ENCODE assay signal across 24 cellular contexts in genomic region chr7:25512051-25512450, GRCh38.
"Had no signal": no experiment of that assay in that cellular context is flagged by ENCODE, and none has a peak within 500 bp of the region (broad histone marks: within the 10 kb centered on the region; RNA-seq: fewer than 3 reads in every experiment).

No MANE protein-coding gene starts in this region.

- H3K4me1 ChIP-seq: colonic mucosa, esophagus muscularis mucosa, esophagus squamous epithelium, foreskin keratinocyte, gastrocnemius medialis, gastroesophageal sphincter, heart left ventricle, heart right ventricle had no signal

- H3K27me3 Mint-ChIP-seq: dendritic cell treated with granulocyte-macrophage colony-stimulating factor and Interleukin-4, amounts not matched to agents 40 ng/mL and 50 ng/mL, for 4 days had no signal

- H3K4me3 ChIP-seq: colonic mucosa, coronary artery, dorsolateral prefrontal cortex, esophagus muscularis mucosa, esophagus squamous epithelium, gastrocnemius medialis, gastroesophageal sphincter, heart left ventricle, heart right ventricle had no signal

- ATAC-seq: effector memory CD8-positive, alpha-beta T cell; esophagus mucosa; foreskin keratinocyte; gastrocnemius medialis; gastroesophageal sphincter; heart left ventricle; heart right ventricle had no signal

- H3K4me1 Mint-ChIP-seq: endodermal cell had no signal

- DNase-seq: colonic mucosa; cortex of kidney; dermis blood vessel endothelial cell; dorsolateral prefrontal cortex; effector CD4-positive, alpha-beta T cell; effector CD8-positive, alpha-beta T cell; effector memory CD4-positive, alpha-beta T cell; effector memory CD8-positive, alpha-beta T cell; endodermal cell; erythroblast; esophagus squamous epithelium; foreskin fibroblast; foreskin keratinocyte; gastrocnemius medialis; glutamatergic neuron; head of caudate nucleus; heart left ventricle; heart right ventricle had no signal

- H3K36me3 ChIP-seq: colonic mucosa, esophagus muscularis mucosa, esophagus squamous epithelium, gastrocnemius medialis, gastroesophageal sphincter, heart left ventricle, heart right ventricle had no signal

- H3K9me3 ChIP-seq: colonic mucosa, esophagus muscularis mucosa, esophagus squamous epithelium, gastrocnemius medialis had no signal

- H3K4me3 Mint-ChIP-seq: dendritic cell treated with granulocyte-macrophage colony-stimulating factor and Interleukin-4, amounts not matched to agents 40 ng/mL and 50 ng/mL, for 4 days; effector memory CD8-positive, alpha-beta T cell; endodermal cell had no signal

- H3K27ac Mint-ChIP-seq: dendritic cell treated with granulocyte-macrophage colony-stimulating factor and Interleukin-4, amounts not matched to agents 40 ng/mL and 50 ng/mL, for 4 days; effector memory CD8-positive, alpha-beta T cell; endodermal cell had no signal

- H3K27ac ChIP-seq: colonic mucosa, coronary artery, dorsolateral prefrontal cortex, epithelial cell of prostate, esophagus muscularis mucosa, esophagus squamous epithelium, foreskin keratinocyte, gastrocnemius medialis, gastroesophageal sphincter, heart left ventricle, heart right ventricle had no signal

- H3K9me3 Mint-ChIP-seq: effector memory CD8-positive, alpha-beta T cell had no signal
